1 cellular context compared by ENCODE assay signal in genomic region chr10:94211187-94211529, GRCh38.
TF ChIP-seq lines count a peak whose summit lies in the region.

No MANE protein-coding gene starts in this region.

TF ChIP-seq in H1, 55 proteins besides CTCF, POLR2A, EP300 and RAD21 (continued from another document):
- TF ChIP-seq GTF2F1 (IDR thresholded peaks at IDR 0.05; ENCODE audit: borderline replicate concordance, low read depth, low read length), result no peak
- TF ChIP-seq EGR1 (IDR thresholded peaks at IDR 0.05; ENCODE audit: borderline replicate concordance, low read depth, low read length), result no peak
- TF ChIP-seq MAFK (IDR thresholded peaks at IDR 0.05; ENCODE audit: low read depth, low read length), result no peak
- no peak for TF ChIP-seq SRF (IDR thresholded peaks at IDR 0.05; ENCODE audit: low read depth, low read length)
- no peak for TF ChIP-seq SIX5 (IDR thresholded peaks at IDR 0.05; ENCODE audit: low read depth, low read length)
- no peak for TF ChIP-seq JUND (IDR thresholded peaks at IDR 0.05; ENCODE audit: low read length)
- no peak for TF ChIP-seq CBX8 (IDR thresholded peaks at IDR 0.05; ENCODE audit: borderline replicate concordance, low read depth, low read length)
- TF ChIP-seq E2F6 (IDR thresholded peaks at IDR 0.05), result no peak
- no peak for TF ChIP-seq RXRA (IDR thresholded peaks at IDR 0.05; ENCODE audit: insufficient read depth, low read depth, low read length)
- TF ChIP-seq NANOG (IDR thresholded peaks at IDR 0.05; ENCODE audit: insufficient read depth, low read depth, low read length, poor library complexity, severe bottlenecking), result no peak
- no peak for TF ChIP-seq ASH2L (IDR thresholded peaks at IDR 0.05; ENCODE audit: low read length)
